In genomic region chr2:129742415-129742814, GRCh38 we compare ENCODE assay signal across 35 cellular contexts.
"Had no signal": no experiment of that assay in that cellular context is flagged by ENCODE, and none has a peak within 500 bp of the region (broad histone marks: within the 10 kb centered on the region; RNA-seq: fewer than 3 reads in every experiment).

No MANE protein-coding gene starts in this region.

- H3K9me3 Mint-ChIP-seq: activated B cell treated with CpG ODN at 0.5 μM for 24 hours; activated CD4-positive, alpha-beta memory T cell treated with anti-CD3 and anti-CD28 coated beads, Interleukin-2, amount 10 ng/mL, durations not matched to agents 7 days and 5 days; activated CD4-positive, alpha-beta T cell treated with anti-CD3 and anti-CD28 coated beads, Interleukin-2, amount 10 ng/mL, durations not matched to agents 24 days and 14 days; activated naive CD8-positive, alpha-beta T cell treated with anti-CD3 and anti-CD28 coated beads for 36 hours; activated T-cell treated with anti-CD3 and anti-CD28 coated beads, Interleukin-2, amount 50 U/mL, for 24 hours; activated T-helper 2 cell treated with anti-CD3 and anti-CD28 coated beads, Interferon-gamma antibody, Interleukin-2, Interleukin-4, amounts not matched to agents 10 μg/mL and 5 μg/mL and 100 μg/mL, durations not matched to agents 14 hours and 24 hours and 36 hours; T-helper 1 cell treated with Interleukin-12 subunit alpha and Interleukin-12 subunit beta and Interleukin-4 antibody, amounts not matched to agents 30 μg/mL and 1 μg/mL, for 36 hours; T-helper 2 cell treated with Interferon-gamma antibody and Interleukin-4, amounts not matched to agents 5 μg/mL and 100 μg/mL, for 36 hours had no signal

- H3K36me3 Mint-ChIP-seq: activated CD8-positive, alpha-beta memory T cell treated with anti-CD3 and anti-CD28 coated beads, Interleukin-2, amount 10 ng/mL, durations not matched to agents 7 days and 5 days; activated naive CD4-positive, alpha-beta T cell treated with anti-CD3 and anti-CD28 coated beads, Interleukin-2, amount 50 U/mL, for 72 hours; activated naive CD8-positive, alpha-beta T cell treated with anti-CD3 and anti-CD28 coated beads for 36 hours had no signal

- H3K27me3 ChIP-seq: adrenal gland, body of pancreas, brain microvascular endothelial cell, breast epithelium had no signal

- H3K9me3 ChIP-seq: adrenal gland, body of pancreas, breast epithelium had no signal

- H3K4me3 Mint-ChIP-seq: activated B cell treated with CpG ODN at 0.5 μM for 24 hours; activated CD4-positive, alpha-beta memory T cell treated with anti-CD3 and anti-CD28 coated beads, Interleukin-2, amount 10 ng/mL, durations not matched to agents 7 days and 5 days; activated CD4-positive, alpha-beta T cell treated with anti-CD3 and anti-CD28 coated beads, Interleukin-2, amount 10 ng/mL, durations not matched to agents 24 days and 14 days; activated CD8-positive, alpha-beta memory T cell treated with anti-CD3 and anti-CD28 coated beads, Interleukin-2, amount 10 ng/mL, durations not matched to agents 7 days and 5 days; activated CD8-positive, alpha-beta T cell treated with anti-CD3 and anti-CD28 coated beads, Interleukin-2, amount 10 ng/mL, durations not matched to agents 7 days and 5 days; activated naive CD8-positive, alpha-beta T cell treated with anti-CD3 and anti-CD28 coated beads for 36 hours; activated T-cell treated with anti-CD3 and anti-CD28 coated beads, Interleukin-2, amount 50 U/mL, for 24 hours; T-helper 1 cell treated with Interleukin-12 subunit alpha and Interleukin-12 subunit beta and Interleukin-4 antibody, amounts not matched to agents 30 μg/mL and 1 μg/mL, for 36 hours; T-helper 2 cell treated with Interferon-gamma antibody and Interleukin-4, amounts not matched to agents 5 μg/mL and 100 μg/mL, for 36 hours had no signal

- H3K4me1 Mint-ChIP-seq: activated B cell treated with CpG ODN at 0.5 μM for 24 hours; activated CD4-positive, alpha-beta memory T cell treated with anti-CD3 and anti-CD28 coated beads, Interleukin-2, amount 10 ng/mL, durations not matched to agents 7 days and 5 days; activated CD4-positive, alpha-beta T cell treated with anti-CD3 and anti-CD28 coated beads, Interleukin-2, amount 10 ng/mL, durations not matched to agents 24 days and 14 days; activated CD8-positive, alpha-beta memory T cell treated with anti-CD3 and anti-CD28 coated beads, Interleukin-2, amount 10 ng/mL, durations not matched to agents 7 days and 5 days; activated naive CD8-positive, alpha-beta T cell treated with anti-CD3 and anti-CD28 coated beads for 36 hours had no signal

- DNase-seq: activated B cell treated with CpG ODN at 0.5 μM for 24 hours; activated CD4-positive, alpha-beta memory T cell treated with anti-CD3 and anti-CD28 coated beads, Interleukin-2, amount 10 ng/mL, durations not matched to agents 7 days and 5 days; activated CD4-positive, alpha-beta T cell treated with anti-CD3 and anti-CD28 coated beads for 4 hours; activated CD4-positive, alpha-beta T cell treated with anti-CD3 and anti-CD28 coated beads, Interleukin-2, amount 10 ng/mL, durations not matched to agents 24 days and 14 days; activated CD4-positive, alpha-beta T cell treated with anti-CD3 and anti-CD28 coated beads, Interleukin-2, amount 50 U/mL, for 48 hours; activated CD4-positive, CD25-positive, alpha-beta regulatory T cell treated with anti-CD3 and anti-CD28 coated beads, Interleukin-2, amount 50 U/mL, for 72 hours; activated CD8-positive, alpha-beta memory T cell treated with anti-CD3 and anti-CD28 coated beads for 24 hours; activated CD8-positive, alpha-beta memory T cell treated with anti-CD3 and anti-CD28 coated beads, Interleukin-2, amount 10 ng/mL, durations not matched to agents 7 days and 5 days; activated CD8-positive, alpha-beta memory T cell treated with anti-CD3 and anti-CD28 coated beads, Interleukin-2, amount 50 U/mL, for 48 hours; activated CD8-positive, alpha-beta T cell treated with anti-CD3 and anti-CD28 coated beads, Interleukin-2, amount 10 ng/mL, durations not matched to agents 7 days and 5 days; activated effector memory CD4-positive, alpha-beta T cell treated with Interleukin-2 at 50 U/mL for 16 hours; activated gamma-delta T cell; activated naive CD4-positive, alpha-beta T cell treated with anti-CD3 and anti-CD28 coated beads, Interleukin-2, amount 50 U/mL, for 16 hours; activated naive CD4-positive, alpha-beta T cell treated with Interleukin-2 at 50 U/mL for 16 hours; activated naive CD8-positive, alpha-beta T cell treated with anti-CD3 and anti-CD28 coated beads for 36 hours; activated T-cell treated with anti-CD3 and anti-CD28 coated beads, Interleukin-2, amount 50 U/mL, for 24 hours; activated T-cell treated with anti-CD3 and anti-CD28 coated beads, Interleukin-2, amount 50 U/mL, for 48 hours; adrenal gland; amniotic stem cell; aorta; body of pancreas; brain microvascular endothelial cell; central memory CD4-positive, alpha-beta T cell; SW 1271; T-helper 1 cell; T-helper 2 cell; T-helper 9 cell had no signal

- FAIRE-seq: astrocyte, TTC549 had no signal

- H3K27me3 Mint-ChIP-seq: activated CD4-positive, alpha-beta memory T cell treated with anti-CD3 and anti-CD28 coated beads, Interleukin-2, amount 10 ng/mL, durations not matched to agents 7 days and 5 days; activated CD4-positive, alpha-beta T cell treated with anti-CD3 and anti-CD28 coated beads, Interleukin-2, amount 10 ng/mL, durations not matched to agents 24 days and 14 days; activated CD8-positive, alpha-beta memory T cell treated with anti-CD3 and anti-CD28 coated beads, Interleukin-2, amount 10 ng/mL, durations not matched to agents 7 days and 5 days; activated naive CD8-positive, alpha-beta T cell treated with anti-CD3 and anti-CD28 coated beads for 36 hours had no signal

- H3K4me3 ChIP-seq: adrenal gland, body of pancreas, breast epithelium had no signal

- H3K4me1 ChIP-seq: adrenal gland, breast epithelium had no signal

- H3K36me3 ChIP-seq: adrenal gland, brain microvascular endothelial cell, breast epithelium had no signal

- H3K27ac Mint-ChIP-seq: activated B cell treated with CpG ODN at 0.5 μM for 24 hours; activated CD4-positive, alpha-beta memory T cell treated with anti-CD3 and anti-CD28 coated beads, Interleukin-2, amount 10 ng/mL, durations not matched to agents 7 days and 5 days; activated CD4-positive, alpha-beta T cell treated with anti-CD3 and anti-CD28 coated beads, Interleukin-2, amount 10 ng/mL, durations not matched to agents 24 days and 14 days; activated CD8-positive, alpha-beta memory T cell treated with anti-CD3 and anti-CD28 coated beads, Interleukin-2, amount 10 ng/mL, durations not matched to agents 7 days and 5 days; activated CD8-positive, alpha-beta T cell treated with anti-CD3 and anti-CD28 coated beads, Interleukin-2, amount 10 ng/mL, durations not matched to agents 7 days and 5 days; activated naive CD4-positive, alpha-beta T cell treated with anti-CD3 and anti-CD28 coated beads, Interleukin-2, amount 50 U/mL, for 72 hours; activated naive CD8-positive, alpha-beta T cell treated with anti-CD3 and anti-CD28 coated beads for 36 hours; activated T-cell treated with anti-CD3 and anti-CD28 coated beads, Interleukin-2, amount 50 U/mL, for 24 hours; activated T-helper 2 cell treated with anti-CD3 and anti-CD28 coated beads, Interferon-gamma antibody, Interleukin-2, Interleukin-4, amounts not matched to agents 10 μg/mL and 5 μg/mL and 100 μg/mL, durations not matched to agents 14 hours and 24 hours and 36 hours; T-helper 1 cell treated with Interleukin-12 subunit alpha and Interleukin-12 subunit beta and Interleukin-4 antibody, amounts not matched to agents 30 μg/mL and 1 μg/mL, for 36 hours; T-helper 2 cell treated with Interferon-gamma antibody and Interleukin-4, amounts not matched to agents 5 μg/mL and 100 μg/mL, for 36 hours had no signal

- H3K27ac ChIP-seq: adrenal gland, body of pancreas, brain microvascular endothelial cell, breast epithelium, VCaP had no signal
